In the genomic region with DNA sequence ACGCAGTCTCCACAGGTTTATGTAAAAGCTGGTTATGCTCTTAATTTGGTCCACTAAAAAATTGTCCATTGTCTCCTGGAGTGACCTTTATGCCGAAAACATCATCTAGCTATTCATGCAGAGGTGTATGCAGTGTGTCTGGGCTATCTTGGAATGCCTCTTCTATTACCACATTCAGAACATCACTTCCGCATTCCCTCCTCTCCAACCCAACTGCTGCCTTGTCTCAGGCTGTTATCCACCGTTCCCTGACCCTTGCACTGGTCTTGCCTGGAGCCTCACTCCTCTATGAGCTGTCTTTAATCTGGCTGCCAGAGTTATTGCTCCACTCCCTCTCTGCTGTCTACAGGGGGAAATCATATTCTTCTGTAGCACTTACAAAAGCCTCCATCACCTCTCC, we compare ENCODE assay signal across 1 cellular context.
TF ChIP-seq lines count a peak whose summit lies in the region.

No MANE protein-coding gene starts in this region.

TF ChIP-seq in HepG2, 621 proteins besides CTCF, POLR2A, EP300 and RAD21 (continued from another document and continues in another):
- TF ChIP-seq, protein P1, sequence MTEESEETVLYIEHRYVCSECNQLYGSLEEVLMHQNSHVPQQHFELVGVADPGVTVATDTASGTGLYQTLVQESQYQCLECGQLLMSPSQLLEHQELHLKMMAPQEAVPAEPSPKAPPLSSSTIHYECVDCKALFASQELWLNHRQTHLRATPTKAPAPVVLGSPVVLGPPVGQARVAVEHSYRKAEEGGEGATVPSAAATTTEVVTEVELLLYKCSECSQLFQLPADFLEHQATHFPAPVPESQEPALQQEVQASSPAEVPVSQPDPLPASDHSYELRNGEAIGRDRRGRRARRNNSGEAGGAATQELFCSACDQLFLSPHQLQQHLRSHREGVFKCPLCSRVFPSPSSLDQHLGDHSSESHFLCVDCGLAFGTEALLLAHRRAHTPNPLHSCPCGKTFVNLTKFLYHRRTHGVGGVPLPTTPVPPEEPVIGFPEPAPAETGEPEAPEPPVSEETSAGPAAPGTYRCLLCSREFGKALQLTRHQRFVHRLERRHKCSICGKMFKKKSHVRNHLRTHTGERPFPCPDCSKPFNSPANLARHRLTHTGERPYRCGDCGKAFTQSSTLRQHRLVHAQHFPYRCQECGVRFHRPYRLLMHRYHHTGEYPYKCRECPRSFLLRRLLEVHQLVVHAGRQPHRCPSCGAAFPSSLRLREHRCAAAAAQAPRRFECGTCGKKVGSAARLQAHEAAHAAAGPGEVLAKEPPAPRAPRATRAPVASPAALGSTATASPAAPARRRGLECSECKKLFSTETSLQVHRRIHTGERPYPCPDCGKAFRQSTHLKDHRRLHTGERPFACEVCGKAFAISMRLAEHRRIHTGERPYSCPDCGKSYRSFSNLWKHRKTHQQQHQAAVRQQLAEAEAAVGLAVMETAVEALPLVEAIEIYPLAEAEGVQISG (CRISPR knock-in tag; IDR thresholded peaks at IDR 0.05), result peak; percentile 53; the same call in 1 of the 2 replicates
- peak; percentile 66; the same call in 1 of the 2 replicates for TF ChIP-seq ETV5 (CRISPR knock-in tag; IDR thresholded peaks at IDR 0.05; ENCODE audit: borderline replicate concordance)
- no peak for TF ChIP-seq MTA3 (CRISPR knock-in tag; IDR thresholded peaks at IDR 0.05)
- TF ChIP-seq ZNF761 (CRISPR knock-in tag; conservative IDR thresholded peaks at IDR 0.05), result no peak
- TF ChIP-seq HOXD1 (CRISPR knock-in tag; IDR thresholded peaks at IDR 0.05), result peak; percentile 39; the same call in 1 of the 2 replicates
- no peak for TF ChIP-seq ZNF660 (CRISPR knock-in tag; IDR thresholded peaks at IDR 0.05; ENCODE audit: borderline replicate concordance, low read depth)
- TF ChIP-seq, protein P2, sequence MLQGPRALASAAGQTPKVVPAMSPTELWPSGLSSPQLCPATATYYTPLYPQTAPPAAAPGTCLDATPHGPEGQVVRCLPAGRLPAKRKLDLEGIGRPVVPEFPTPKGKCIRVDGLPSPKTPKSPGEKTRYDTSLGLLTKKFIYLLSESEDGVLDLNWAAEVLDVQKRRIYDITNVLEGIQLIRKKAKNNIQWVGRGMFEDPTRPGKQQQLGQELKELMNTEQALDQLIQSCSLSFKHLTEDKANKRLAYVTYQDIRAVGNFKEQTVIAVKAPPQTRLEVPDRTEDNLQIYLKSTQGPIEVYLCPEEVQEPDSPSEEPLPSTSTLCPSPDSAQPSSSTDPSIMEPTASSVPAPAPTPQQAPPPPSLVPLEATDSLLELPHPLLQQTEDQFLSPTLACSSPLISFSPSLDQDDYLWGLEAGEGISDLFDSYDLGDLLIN (CRISPR knock-in tag; IDR thresholded peaks at IDR 0.05; ENCODE audit: borderline replicate concordance), result no peak
- no peak for TF ChIP-seq CBX2 (IDR thresholded peaks at IDR 0.05; ENCODE audit: low read depth, low read length)
- TF ChIP-seq CBX2 (CRISPR knock-in tag; IDR thresholded peaks at IDR 0.05; ENCODE audit: low read depth), result no peak
- TF ChIP-seq ZNF34 (CRISPR knock-in tag; IDR thresholded peaks at IDR 0.05; ENCODE audit: borderline replicate concordance), result no peak
- 0 out of 2 replicates have a peak, but pooled peaks have one; percentile 70 for TF ChIP-seq ZNF557 (CRISPR knock-in tag; IDR thresholded peaks at IDR 0.05)
- TF ChIP-seq NCOA2 (CRISPR knock-in tag; IDR thresholded peaks at IDR 0.05), result peak; percentile 46; the same call in 1 of the 2 replicates
- TF ChIP-seq ZNF713 (CRISPR knock-in tag; IDR thresholded peaks at IDR 0.05), result no peak
- peak; percentile 87; the same call in 1 of the 2 replicates for TF ChIP-seq ELF4 (CRISPR knock-in tag; IDR thresholded peaks at IDR 0.05; ENCODE audit: borderline replicate concordance)
- TF ChIP-seq, protein P3, sequence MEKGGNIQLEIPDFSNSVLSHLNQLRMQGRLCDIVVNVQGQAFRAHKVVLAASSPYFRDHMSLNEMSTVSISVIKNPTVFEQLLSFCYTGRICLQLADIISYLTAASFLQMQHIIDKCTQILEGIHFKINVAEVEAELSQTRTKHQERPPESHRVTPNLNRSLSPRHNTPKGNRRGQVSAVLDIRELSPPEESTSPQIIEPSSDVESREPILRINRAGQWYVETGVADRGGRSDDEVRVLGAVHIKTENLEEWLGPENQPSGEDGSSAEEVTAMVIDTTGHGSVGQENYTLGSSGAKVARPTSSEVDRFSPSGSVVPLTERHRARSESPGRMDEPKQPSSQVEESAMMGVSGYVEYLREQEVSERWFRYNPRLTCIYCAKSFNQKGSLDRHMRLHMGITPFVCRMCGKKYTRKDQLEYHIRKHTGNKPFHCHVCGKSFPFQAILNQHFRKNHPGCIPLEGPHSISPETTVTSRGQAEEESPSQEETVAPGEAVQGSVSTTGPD (CRISPR knock-in tag; IDR thresholded peaks at IDR 0.05), result no peak
- no peak for TF ChIP-seq IKZF4 (CRISPR knock-in tag; IDR thresholded peaks at IDR 0.05; ENCODE audit: borderline replicate concordance, low read depth, not compliant biosample characterization)
- no peak for TF ChIP-seq ZNF510 (CRISPR knock-in tag; IDR thresholded peaks at IDR 0.05; ENCODE audit: low read depth)
- TF ChIP-seq, protein P4, sequence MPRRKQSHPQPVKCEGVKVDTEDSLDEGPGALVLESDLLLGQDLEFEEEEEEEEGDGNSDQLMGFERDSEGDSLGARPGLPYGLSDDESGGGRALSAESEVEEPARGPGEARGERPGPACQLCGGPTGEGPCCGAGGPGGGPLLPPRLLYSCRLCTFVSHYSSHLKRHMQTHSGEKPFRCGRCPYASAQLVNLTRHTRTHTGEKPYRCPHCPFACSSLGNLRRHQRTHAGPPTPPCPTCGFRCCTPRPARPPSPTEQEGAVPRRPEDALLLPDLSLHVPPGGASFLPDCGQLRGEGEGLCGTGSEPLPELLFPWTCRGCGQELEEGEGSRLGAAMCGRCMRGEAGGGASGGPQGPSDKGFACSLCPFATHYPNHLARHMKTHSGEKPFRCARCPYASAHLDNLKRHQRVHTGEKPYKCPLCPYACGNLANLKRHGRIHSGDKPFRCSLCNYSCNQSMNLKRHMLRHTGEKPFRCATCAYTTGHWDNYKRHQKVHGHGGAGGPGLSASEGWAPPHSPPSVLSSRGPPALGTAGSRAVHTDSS (CRISPR knock-in tag; conservative IDR thresholded peaks at IDR 0.05), result no peak
- TF ChIP-seq MIER2 (CRISPR knock-in tag; IDR thresholded peaks at IDR 0.05), result no peak
- TF ChIP-seq SALL1 (CRISPR knock-in tag; IDR thresholded peaks at IDR 0.05), result peak; percentile 92
- no peak for TF ChIP-seq ZNF253 (CRISPR knock-in tag; IDR thresholded peaks at IDR 0.05; ENCODE audit: borderline replicate concordance)
- no peak for TF ChIP-seq ZNF17 (CRISPR knock-in tag; IDR thresholded peaks at IDR 0.05)
- TF ChIP-seq, protein P5, sequence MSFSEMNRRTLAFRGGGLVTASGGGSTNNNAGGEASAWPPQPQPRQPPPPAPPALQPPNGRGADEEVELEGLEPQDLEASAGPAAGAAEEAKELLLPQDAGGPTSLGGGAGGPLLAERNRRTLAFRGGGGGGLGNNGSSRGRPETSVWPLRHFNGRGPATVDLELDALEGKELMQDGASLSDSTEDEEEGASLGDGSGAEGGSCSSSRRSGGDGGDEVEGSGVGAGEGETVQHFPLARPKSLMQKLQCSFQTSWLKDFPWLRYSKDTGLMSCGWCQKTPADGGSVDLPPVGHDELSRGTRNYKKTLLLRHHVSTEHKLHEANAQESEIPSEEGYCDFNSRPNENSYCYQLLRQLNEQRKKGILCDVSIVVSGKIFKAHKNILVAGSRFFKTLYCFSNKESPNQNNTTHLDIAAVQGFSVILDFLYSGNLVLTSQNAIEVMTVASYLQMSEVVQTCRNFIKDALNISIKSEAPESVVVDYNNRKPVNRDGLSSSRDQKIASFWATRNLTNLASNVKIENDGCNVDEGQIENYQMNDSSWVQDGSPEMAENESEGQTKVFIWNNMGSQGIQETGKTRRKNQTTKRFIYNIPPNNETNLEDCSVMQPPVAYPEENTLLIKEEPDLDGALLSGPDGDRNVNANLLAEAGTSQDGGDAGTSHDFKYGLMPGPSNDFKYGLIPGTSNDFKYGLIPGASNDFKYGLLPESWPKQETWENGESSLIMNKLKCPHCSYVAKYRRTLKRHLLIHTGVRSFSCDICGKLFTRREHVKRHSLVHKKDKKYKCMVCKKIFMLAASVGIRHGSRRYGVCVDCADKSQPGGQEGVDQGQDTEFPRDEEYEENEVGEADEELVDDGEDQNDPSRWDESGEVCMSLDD (CRISPR knock-in tag; IDR thresholded peaks at IDR 0.05; ENCODE audit: borderline replicate concordance), result no peak
- no peak for TF ChIP-seq ZNF782 (CRISPR knock-in tag; IDR thresholded peaks at IDR 0.05; ENCODE audit: borderline replicate concordance)
- TF ChIP-seq RXRA (CRISPR knock-in tag; IDR thresholded peaks at IDR 0.05), result peak; percentile 82; the same call in 1 of the 2 replicates
- no peak for TF ChIP-seq ZNF780A (CRISPR knock-in tag; IDR thresholded peaks at IDR 0.05)
- TF ChIP-seq ZNF446 (CRISPR knock-in tag; IDR thresholded peaks at IDR 0.05), result no peak
- TF ChIP-seq PAF1 (CRISPR knock-in tag; IDR thresholded peaks at IDR 0.05), result no peak
- no peak for TF ChIP-seq ATF7 (IDR thresholded peaks at IDR 0.05)
- no peak for TF ChIP-seq ATF7 (CRISPR knock-in tag; IDR thresholded peaks at IDR 0.05)
- no peak for TF ChIP-seq ZNF354B (CRISPR knock-in tag; IDR thresholded peaks at IDR 0.05)
- no peak for TF ChIP-seq NCOA1 (CRISPR knock-in tag; IDR thresholded peaks at IDR 0.05)
- 0 out of 2 replicates have a peak, but pooled peaks have one; percentile 17 for TF ChIP-seq MIXL1 (CRISPR knock-in tag; IDR thresholded peaks at IDR 0.05)
- TF ChIP-seq THAP11 (CRISPR knock-in tag; IDR thresholded peaks at IDR 0.05), result peak; percentile 24; the same call in 1 of the 2 replicates
- no peak for TF ChIP-seq SP4 (CRISPR knock-in tag; IDR thresholded peaks at IDR 0.05)
- no peak for TF ChIP-seq MTF1 (CRISPR knock-in tag; IDR thresholded peaks at IDR 0.05)
- no peak for TF ChIP-seq PITX1 (CRISPR knock-in tag; IDR thresholded peaks at IDR 0.05)
- TF ChIP-seq ZNF282 (IDR thresholded peaks at IDR 0.05; ENCODE audit: partially characterized antibody), result no peak
- peak; percentile 29; the same call in 1 of the 2 replicates for TF ChIP-seq SIX4 (CRISPR knock-in tag; IDR thresholded peaks at IDR 0.05)
- TF ChIP-seq CEBPB (IDR thresholded peaks at IDR 0.05; ENCODE audit: borderline replicate concordance, low read depth, low read length), result peak; percentile 64
- TF ChIP-seq SKI (IDR thresholded peaks at IDR 0.05; ENCODE audit: partially characterized antibody), result peak; percentile 58
- no peak for TF ChIP-seq SRSF1 (optimal IDR thresholded peaks at IDR 0.05; ENCODE audit: low read depth, low read length)
- TF ChIP-seq, protein P6, sequence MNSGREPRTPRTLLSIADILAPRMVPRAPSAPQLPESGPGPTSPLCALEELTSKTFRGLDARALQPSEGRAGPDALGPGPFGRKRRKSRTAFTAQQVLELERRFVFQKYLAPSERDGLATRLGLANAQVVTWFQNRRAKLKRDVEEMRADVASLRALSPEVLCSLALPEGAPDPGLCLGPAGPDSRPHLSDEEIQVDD (CRISPR knock-in tag; IDR thresholded peaks at IDR 0.05; ENCODE audit: borderline replicate concordance), result no peak
- TF ChIP-seq PHF5A (CRISPR knock-in tag; IDR thresholded peaks at IDR 0.05; ENCODE audit: low read depth, unreplicated experiment), result no peak
- TF ChIP-seq, protein P7, sequence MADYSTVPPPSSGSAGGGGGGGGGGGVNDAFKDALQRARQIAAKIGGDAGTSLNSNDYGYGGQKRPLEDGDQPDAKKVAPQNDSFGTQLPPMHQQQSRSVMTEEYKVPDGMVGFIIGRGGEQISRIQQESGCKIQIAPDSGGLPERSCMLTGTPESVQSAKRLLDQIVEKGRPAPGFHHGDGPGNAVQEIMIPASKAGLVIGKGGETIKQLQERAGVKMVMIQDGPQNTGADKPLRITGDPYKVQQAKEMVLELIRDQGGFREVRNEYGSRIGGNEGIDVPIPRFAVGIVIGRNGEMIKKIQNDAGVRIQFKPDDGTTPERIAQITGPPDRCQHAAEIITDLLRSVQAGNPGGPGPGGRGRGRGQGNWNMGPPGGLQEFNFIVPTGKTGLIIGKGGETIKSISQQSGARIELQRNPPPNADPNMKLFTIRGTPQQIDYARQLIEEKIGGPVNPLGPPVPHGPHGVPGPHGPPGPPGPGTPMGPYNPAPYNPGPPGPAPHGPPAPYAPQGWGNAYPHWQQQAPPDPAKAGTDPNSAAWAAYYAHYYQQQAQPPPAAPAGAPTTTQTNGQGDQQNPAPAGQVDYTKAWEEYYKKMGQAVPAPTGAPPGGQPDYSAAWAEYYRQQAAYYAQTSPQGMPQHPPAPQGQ (CRISPR knock-in tag; IDR thresholded peaks at IDR 0.05; ENCODE audit: borderline replicate concordance), result no peak
- peak; percentile 33; the same call in 1 of the 2 replicates for TF ChIP-seq TARDBP (CRISPR knock-in tag; IDR thresholded peaks at IDR 0.05)
- peak; percentile 26; the same call in 1 of the 2 replicates for TF ChIP-seq MIER3 (CRISPR knock-in tag; IDR thresholded peaks at IDR 0.05; ENCODE audit: borderline replicate concordance)
- TF ChIP-seq ELF3 (CRISPR knock-in tag; IDR thresholded peaks at IDR 0.05), result peak; percentile 99
- no peak for TF ChIP-seq RBFOX2 (IDR thresholded peaks at IDR 0.05; ENCODE audit: low read depth, low read length)
- peak; percentile 54 for TF ChIP-seq FOXA3 (CRISPR knock-in tag; IDR thresholded peaks at IDR 0.05)
- TF ChIP-seq EZH2 (conservative IDR thresholded peaks at IDR 0.05; ENCODE audit: low read depth, low read length), result no peak
- TF ChIP-seq, protein P8, sequence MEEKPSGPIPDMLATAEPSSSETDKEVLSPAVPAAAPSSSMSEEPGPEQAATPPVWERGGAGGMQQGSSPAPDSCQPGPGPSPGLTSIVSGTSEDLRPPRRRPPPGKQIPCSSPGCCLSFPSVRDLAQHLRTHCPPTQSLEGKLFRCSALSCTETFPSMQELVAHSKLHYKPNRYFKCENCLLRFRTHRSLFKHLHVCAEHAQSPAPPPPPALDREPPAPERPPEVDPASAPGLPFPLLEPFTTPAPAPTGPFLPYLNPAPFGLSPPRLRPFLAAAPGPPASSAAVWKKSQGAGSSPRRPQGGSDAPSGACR (CRISPR knock-in tag; IDR thresholded peaks at IDR 0.05), result peak; percentile 72
- TF ChIP-seq, protein P9, sequence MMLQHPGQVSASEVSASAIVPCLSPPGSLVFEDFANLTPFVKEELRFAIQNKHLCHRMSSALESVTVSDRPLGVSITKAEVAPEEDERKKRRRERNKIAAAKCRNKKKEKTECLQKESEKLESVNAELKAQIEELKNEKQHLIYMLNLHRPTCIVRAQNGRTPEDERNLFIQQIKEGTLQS (CRISPR knock-in tag; IDR thresholded peaks at IDR 0.05), result no peak
- TF ChIP-seq U2AF1 (optimal IDR thresholded peaks at IDR 0.05; ENCODE audit: low read depth, low read length), result no peak
- TF ChIP-seq SATB2 (CRISPR knock-in tag; IDR thresholded peaks at IDR 0.05), result no peak
- TF ChIP-seq NKX3-1 (CRISPR knock-in tag; IDR thresholded peaks at IDR 0.05), result no peak
- TF ChIP-seq ZBTB21 (CRISPR knock-in tag; IDR thresholded peaks at IDR 0.05), result no peak
- TF ChIP-seq ZNF235 (CRISPR knock-in tag; IDR thresholded peaks at IDR 0.05; ENCODE audit: borderline replicate concordance), result no peak
- TF ChIP-seq, protein P10, sequence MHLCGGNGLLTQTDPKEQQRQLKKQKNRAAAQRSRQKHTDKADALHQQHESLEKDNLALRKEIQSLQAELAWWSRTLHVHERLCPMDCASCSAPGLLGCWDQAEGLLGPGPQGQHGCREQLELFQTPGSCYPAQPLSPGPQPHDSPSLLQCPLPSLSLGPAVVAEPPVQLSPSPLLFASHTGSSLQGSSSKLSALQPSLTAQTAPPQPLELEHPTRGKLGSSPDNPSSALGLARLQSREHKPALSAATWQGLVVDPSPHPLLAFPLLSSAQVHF (CRISPR knock-in tag; IDR thresholded peaks at IDR 0.05), result no peak
